8 cellular contexts compared by ENCODE assay signal in the genomic region with DNA sequence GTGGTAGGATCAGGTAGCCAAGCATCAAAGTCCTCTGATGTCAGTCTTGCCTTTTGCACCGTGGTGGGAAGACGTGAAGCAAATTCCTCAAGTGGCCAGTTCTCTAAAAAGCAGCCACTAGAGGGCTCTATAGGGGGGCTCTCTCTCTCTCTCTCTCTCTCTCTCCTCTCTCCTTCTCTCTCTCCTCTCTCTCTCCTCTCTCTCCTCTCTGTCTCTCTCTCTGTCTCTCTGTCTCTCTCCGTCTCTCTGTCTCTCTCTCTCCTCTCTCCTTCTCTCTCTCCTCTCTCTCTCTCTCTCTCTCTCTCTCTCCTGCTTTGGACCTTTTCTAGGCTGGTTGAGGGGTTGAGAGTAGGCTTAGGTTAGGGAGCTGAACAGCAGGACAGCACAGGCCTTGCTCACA. TPM values are rescaled to one million over a fixed set of nuclear protein-coding genes. Genes with fewer than 3 reads are reported as not detected.
DNase-seq lines count a peak whose midpoint lies in the region; ATAC-seq and TF ChIP-seq lines count a peak whose summit lies in the region.

No MANE protein-coding gene starts in this region.

- no peaks in the 10 kb centered on the region for H3K79me2 ChIP-seq in hepatocyte

- no peak overlapping the region for H3K27ac Mint-ChIP-seq in stimulated activated naive B cell treated with anti-CD40 and anti-IgM and Interleukin-4, amounts not matched to agents 10 μg/mL and 1 μg/mL and 100 μg/mL, for 72 hours

- no peak for ATAC-seq in HG02884 (IDR thresholded peaks at IDR 0.05; ENCODE audit: unreplicated experiment)
- no peak for ATAC-seq in stimulated activated naive B cell treated with anti-CD40 and anti-IgM and Interleukin-4, amounts not matched to agents 10 μg/mL and 1 μg/mL and 100 μg/mL, for 72 hours (replicated peaks)
- ATAC-seq in HG03342 (IDR thresholded peaks at IDR 0.05; ENCODE audit: unreplicated experiment) = no peak

- no peaks in the 10 kb centered on the region for H3K36me3 Mint-ChIP-seq in stimulated activated naive B cell treated with anti-CD40 and anti-IgM and Interleukin-4, amounts not matched to agents 10 μg/mL and 1 μg/mL and 100 μg/mL, for 72 hours

- H3K27me3 ChIP-seq in hepatocyte = no peaks in the 10 kb centered on the region

- in situ Hi-C loops in GM13977 (cut with MboI; ENCODE audit: low pct_unique_long_range_greater_than_20kb, low sequenced_read_pairs, unreplicated experiment) = no loop called here
- in situ Hi-C loops in SK-MEL-5 (cut with HindIII; ENCODE audit: low pct_unique_long_range_greater_than_20kb, low sequenced_read_pairs) = no loop called here

- H3K27ac ChIP-seq in hepatocyte = no peak overlapping the region

- no peaks in the 10 kb centered on the region for H3K4me1 Mint-ChIP-seq in stimulated activated naive B cell treated with anti-CD40 and anti-IgM and Interleukin-4, amounts not matched to agents 10 μg/mL and 1 μg/mL and 100 μg/mL, for 72 hours

- H2AFZ ChIP-seq in hepatocyte = no peak overlapping the region

- H3K9me3 Mint-ChIP-seq in stimulated activated naive B cell treated with anti-CD40 and anti-IgM and Interleukin-4, amounts not matched to agents 10 μg/mL and 1 μg/mL and 100 μg/mL, for 72 hours = no peaks in the 10 kb centered on the region

- H3K9me3 ChIP-seq in hepatocyte (ENCODE audit: low read depth) = no peaks in the 10 kb centered on the region

- no peak overlapping the region for H3K4me2 ChIP-seq in hepatocyte

- peak; percentile 49 for DNase-seq in A172 (ENCODE audit: low spot score)
- DNase-seq in GM13977 (ENCODE audit: low spot score) = no peak
- peak; percentile 72 for DNase-seq in SK-MEL-5 (ENCODE audit: low read depth, low spot score)
- peak; percentile 71 for DNase-seq in hepatocyte (ENCODE audit: low spot score)
- no peak for DNase-seq in stimulated activated naive B cell treated with anti-CD40 and anti-IgM and Interleukin-4, amounts not matched to agents 10 μg/mL and 1 μg/mL and 100 μg/mL, for 72 hours
- DNase-seq in Ammon's horn (ENCODE audit: low spot score) = no peak

- H3K4me3 ChIP-seq in hepatocyte = no peak overlapping the region

- H3K4me3 Mint-ChIP-seq in stimulated activated naive B cell treated with anti-CD40 and anti-IgM and Interleukin-4, amounts not matched to agents 10 μg/mL and 1 μg/mL and 100 μg/mL, for 72 hours = no peak overlapping the region

- 17% methylated on average over 3 of the region's 3 CpGs for WGBS in hepatocyte (ENCODE audit: low lambda C conversion rate, missing lambda C conversion rate)

- no peaks in the 10 kb centered on the region for H4K20me1 ChIP-seq in hepatocyte (ENCODE audit: insufficient read depth, poor library complexity, severe bottlenecking)

- H3K9me2 ChIP-seq in hepatocyte (replicated peaks; ENCODE audit: insufficient read depth) = no peaks in the 10 kb centered on the region

- H3K4me1 ChIP-seq in hepatocyte (ENCODE audit: insufficient read depth) = no peaks in the 10 kb centered on the region

- H3K36me3 ChIP-seq in hepatocyte (replicated peaks; ENCODE audit: insufficient read depth, low read depth) = no peaks in the 10 kb centered on the region

- peak; percentile 58 for TF ChIP-seq CTCF in GM13977 (IDR thresholded peaks at IDR 0.05; ENCODE audit: extremely low read depth, insufficient read depth, missing control alignments)
- TF ChIP-seq CTCF in hepatocyte (IDR thresholded peaks at IDR 0.05; ENCODE audit: poor library complexity) = peak; percentile 49

- H3K27me3 Mint-ChIP-seq in stimulated activated naive B cell treated with anti-CD40 and anti-IgM and Interleukin-4, amounts not matched to agents 10 μg/mL and 1 μg/mL and 100 μg/mL, for 72 hours = peaks cover under 1 to 29% of the 10 kb centered on the region in 2 donors

RNA-seq across cellular contexts. Expression of gene OSMR, which starts 13.9 kb away (rescaled TPM):
- 27.9 and 34.8 TPM in 2 replicates for total RNA-seq in A172 (2014; rRNA removed; shearing (Covaris generic))
- 39.6 and 47.9 TPM in 2 replicates for total RNA-seq in SK-MEL-5 (2014; rRNA removed; shearing (Covaris generic))
- polyA plus RNA-seq in SK-MEL-5 (2015; cell fraction: cytosol; rRNA removed) = 90.7 and 114 TPM in 2 replicates
- polyA plus RNA-seq in SK-MEL-5 (2015; cell fraction: nucleus; rRNA removed) = 60.5 and 62.5 TPM in 2 replicates
- 17.6 and 19.4 TPM in 2 replicates for total RNA-seq in hepatocyte
- polyA plus RNA-seq in hepatocyte = 13.2 and 15.1 TPM in 2 replicates

Comparison
In these comparisons a context has a peak if more than half of its experiments do, and no peak if none do; other contexts are left out.
1. DNase-seq: peak in A172 (single experiment), SK-MEL-5 (single experiment) and hepatocyte (single experiment); none in GM13977 (single experiment), stimulated activated naive B cell treated with anti-CD40 and anti-IgM and Interleukin-4, amounts not matched to agents 10 μg/mL and 1 μg/mL and 100 μg/mL, for 72 hours (single experiment) and Ammon's horn (single experiment).